9 cellular contexts compared by ENCODE assay signal in genomic region chr6:116229287-116229913, GRCh38.
DNase-seq lines count a peak whose midpoint lies in the region; ATAC-seq and TF ChIP-seq lines count a peak whose summit lies in the region.
"Had no signal": no experiment of that assay in that cellular context is flagged by ENCODE, and none has a peak within 500 bp of the region (broad histone marks: within the 10 kb centered on the region; RNA-seq: fewer than 3 reads in every experiment).

No MANE protein-coding gene starts in this region.

- ATAC-seq in HG03280 (IDR thresholded peaks at IDR 0.05; ENCODE audit: unreplicated experiment) (no peak), HG03520 (IDR thresholded peaks at IDR 0.05; ENCODE audit: unreplicated experiment) (no peak)

- H3K27me3 Mint-ChIP-seq in activated naive CD4-positive, alpha-beta T cell treated with anti-CD3 and anti-CD28 coated beads, Interleukin-2, amount 10 ng/mL, durations not matched to agents 7 days and 5 days: no peaks in the 10 kb centered on the region

- H3K4me3 ChIP-seq in brain microvascular endothelial cell (ENCODE audit: low read depth, low read length) (peak overlapping the region; percentile 57), iPS-18a (ENCODE audit: low read length) (peak overlapping the region; percentile 28)
- H3K4me3 ChIP-seq: skin epidermis had no signal

- H3K27ac Mint-ChIP-seq in activated naive CD4-positive, alpha-beta T cell treated with anti-CD3 and anti-CD28 coated beads, Interleukin-2, amount 10 ng/mL, durations not matched to agents 7 days and 5 days: no peak overlapping the region

- no peaks in the 10 kb centered on the region for H3K9me3 Mint-ChIP-seq in activated naive CD4-positive, alpha-beta T cell treated with anti-CD3 and anti-CD28 coated beads, Interleukin-2, amount 10 ng/mL, durations not matched to agents 7 days and 5 days

- H3K9me3 ChIP-seq in iPS-18a (ENCODE audit: control insufficient read depth, low read depth, low read length): no peaks in the 10 kb centered on the region

- peaks cover 4% of the 10 kb centered on the region for H3K4me1 ChIP-seq in iPS-18a (ENCODE audit: control insufficient read depth, low read depth, low read length)

- in situ Hi-C loops in brain microvascular endothelial cell (cut with HindIII; ENCODE audit: low pct_ligation_motif_present, low sequenced_read_pairs): no loop called here

- H3K27me3 ChIP-seq in brain microvascular endothelial cell (replicated peaks): no peaks in the 10 kb centered on the region
- no peaks in the 10 kb centered on the region for H3K27me3 ChIP-seq in iPS-18a (ENCODE audit: control insufficient read depth, insufficient read depth, low read length)

- H3K9ac ChIP-seq in iPS-18a (ENCODE audit: low read length): peak overlapping the region; percentile 10

- CTCF ChIA-PET in activated naive CD4-positive, alpha-beta T cell treated with anti-CD3 and anti-CD28 coated beads, Interleukin-2, amount 10 ng/mL, durations not matched to agents 7 days and 5 days (lab: Charles Lee): interaction anchor here (0.9 to 1.5 kb wide), 2 partner anchors 11 to 13 kb away, joined by 4 read pairs; no protein-coding TSS in a partner anchor

- H3K4me3 Mint-ChIP-seq in activated naive CD4-positive, alpha-beta T cell treated with anti-CD3 and anti-CD28 coated beads, Interleukin-2, amount 10 ng/mL, durations not matched to agents 7 days and 5 days: no peak overlapping the region

- H3K27ac ChIP-seq in brain microvascular endothelial cell: no peak overlapping the region
- H3K27ac ChIP-seq in iPS-18a (ENCODE audit: low read length): peak overlapping the region; percentile 10
- H3K27ac ChIP-seq in substantia nigra (ENCODE audit: low read depth, low read length, poor library complexity, severe bottlenecking): peak overlapping the region; percentile 4
- H3K27ac ChIP-seq: skin epidermis had no signal

- H3K36me3 Mint-ChIP-seq in activated naive CD4-positive, alpha-beta T cell treated with anti-CD3 and anti-CD28 coated beads, Interleukin-2, amount 10 ng/mL, durations not matched to agents 7 days and 5 days: no peaks in the 10 kb centered on the region

- DNase-seq in activated naive CD4-positive, alpha-beta T cell treated with anti-CD3 and anti-CD28 coated beads, Interleukin-2, amount 10 ng/mL, durations not matched to agents 7 days and 5 days: peak; percentile 25
- DNase-seq in activated naive CD4-positive, alpha-beta T cell treated with anti-CD3 and anti-CD28 coated beads, Interleukin-2, amount 50 U/mL, for 16 hours: no peak
- peak; percentile 95 for DNase-seq in brain microvascular endothelial cell
- DNase-seq in substantia nigra (lab: John Stamatoyannopoulos, UW): peak; percentile 31 to 99 (median 88)
- DNase-seq in stimulated activated naive CD4-positive, alpha-beta T cell (lab: John Stamatoyannopoulos, UW): no peak

- no peak for TF ChIP-seq CTCF in brain microvascular endothelial cell (IDR thresholded peaks at IDR 0.05; ENCODE audit: low read depth, low read length, missing control alignments)

- no peaks in the 10 kb centered on the region for H3K4me1 Mint-ChIP-seq in activated naive CD4-positive, alpha-beta T cell treated with anti-CD3 and anti-CD28 coated beads, Interleukin-2, amount 10 ng/mL, durations not matched to agents 7 days and 5 days

- H3K36me3 ChIP-seq in brain microvascular endothelial cell (replicated peaks) (no peaks in the 10 kb centered on the region), iPS-18a (ENCODE audit: control insufficient read depth, low read depth, low read length) (no peaks in the 10 kb centered on the region)

Comparison
In these comparisons a context has a peak if more than half of its experiments do, and no peak if none do; other contexts are left out.
1. DNase-seq: peak in activated naive CD4-positive, alpha-beta T cell treated with anti-CD3 and anti-CD28 coated beads, Interleukin-2, amount 10 ng/mL, durations not matched to agents 7 days and 5 days (single experiment), brain microvascular endothelial cell (single experiment) and substantia nigra (49 of 49); none in activated naive CD4-positive, alpha-beta T cell treated with anti-CD3 and anti-CD28 coated beads, Interleukin-2, amount 50 U/mL, for 16 hours (single experiment) and stimulated activated naive CD4-positive, alpha-beta T cell (0 of 6).